8 cellular contexts compared by ENCODE assay signal in the genomic region with DNA sequence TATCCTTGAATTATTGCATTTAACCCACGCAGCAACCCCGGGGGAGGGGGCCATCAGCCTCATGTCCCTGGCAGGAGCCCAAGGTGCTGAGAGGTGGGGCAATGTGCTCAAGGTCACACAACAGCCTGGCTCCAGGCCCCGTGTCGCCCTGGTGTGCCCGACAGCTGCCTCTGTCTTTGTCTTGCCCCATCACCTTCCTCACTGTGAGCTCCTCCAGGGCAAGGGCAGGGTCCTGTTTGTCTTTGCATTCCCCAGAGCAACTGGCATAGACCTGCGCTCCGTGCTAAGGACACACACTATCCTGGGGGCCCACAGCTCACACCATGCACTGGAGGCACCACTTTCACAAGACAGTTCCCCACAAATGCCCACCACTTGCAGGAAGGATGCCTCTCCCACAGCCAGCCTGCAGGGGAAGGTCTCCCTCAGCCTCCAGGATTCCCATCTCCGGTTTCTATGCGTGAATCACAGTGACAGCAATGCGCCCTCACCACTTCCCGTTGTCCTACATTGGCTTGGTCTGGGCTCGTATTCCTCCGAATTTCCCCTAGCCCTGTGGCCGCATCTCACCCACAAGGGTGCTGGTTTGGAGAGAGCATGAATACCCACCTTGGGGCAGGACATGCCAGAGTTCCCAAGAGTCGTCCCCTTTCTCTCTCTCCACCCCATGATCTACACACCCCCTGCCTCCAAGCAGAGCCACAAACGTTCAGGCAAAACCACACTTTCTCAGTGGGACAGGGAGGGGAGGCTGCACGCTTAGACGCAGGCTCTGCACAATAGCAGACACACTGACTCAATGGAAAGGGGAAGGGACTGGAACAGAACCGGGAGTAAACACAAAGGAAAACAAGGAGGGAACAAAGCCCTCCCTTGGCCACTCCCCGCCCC. TPM values are rescaled to one million over a fixed set of nuclear protein-coding genes. Genes with fewer than 3 reads are reported as not detected.
A peak's percentile ranks its signal among the peaks of the same experiment; 100 is the strongest.
DNase-seq lines count a peak whose midpoint lies in the region; ATAC-seq and TF ChIP-seq lines count a peak whose summit lies in the region.

No MANE protein-coding gene starts in this region.

- H3K9me3 ChIP-seq in parathyroid adenoma (ENCODE audit: control insufficient read depth, low read length) (no peaks in the 10 kb centered on the region), BE2C (no peaks in the 10 kb centered on the region)

- TF ChIP-seq CTCF in foreskin fibroblast (IDR thresholded peaks at IDR 0.05; ENCODE audit: low read depth, low read length) (peak; percentile 7), parathyroid adenoma (IDR thresholded peaks at IDR 0.05) (no peak), BE2C (IDR thresholded peaks at IDR 0.05; ENCODE audit: low read depth, low read length) (no peak)

- no peak for DNase-seq in activated CD4-positive, alpha-beta T cell treated with anti-CD3 and anti-CD28 coated beads, Interleukin-2, amount 10 ng/mL, durations not matched to agents 7 days and 5 days
- no peak for DNase-seq in activated CD4-positive, alpha-beta T cell treated with anti-CD3 and anti-CD28 coated beads for 1 hour
- DNase-seq in activated CD4-positive, alpha-beta memory T cell treated with anti-CD3 and anti-CD28 coated beads, Interleukin-2, amount 10 ng/mL, durations not matched to agents 7 days and 5 days, result no peak
- DNase-seq in foreskin fibroblast, result peak; percentile 82 to 90
- DNase-seq in BE2C, result no peak

- H3K9ac ChIP-seq in parathyroid adenoma, result no peak overlapping the region

- peaks cover 22% of the 10 kb centered on the region for H3K79me2 ChIP-seq in parathyroid adenoma

- CTCF ChIA-PET in activated CD4-positive, alpha-beta T cell treated with anti-CD3 and anti-CD28 coated beads, Interleukin-2, amount 10 ng/mL, durations not matched to agents 7 days and 5 days (lab: Charles Lee), result interaction anchor here (1.1 to 2.4 kb wide), 4 partner anchors 9 to 54 kb away, joined by 3 to 10 read pairs (median 4); no protein-coding TSS in a partner anchor
- CTCF ChIA-PET in activated CD4-positive, alpha-beta memory T cell treated with anti-CD3 and anti-CD28 coated beads, Interleukin-2, amount 10 ng/mL, durations not matched to agents 7 days and 5 days (lab: Charles Lee), result interaction anchor here (1.2 to 4.1 kb wide), 3 partner anchors 10 to 53 kb away, joined by 3 to 16 read pairs (median 5); partner anchors contain the start of gene ITPRIP

- H3K36me3 ChIP-seq in parathyroid adenoma (ENCODE audit: control insufficient read depth, insufficient read depth, low read length) (no peaks in the 10 kb centered on the region), BE2C (no peaks in the 10 kb centered on the region)

- ATAC-seq in HG02610 (IDR thresholded peaks at IDR 0.05; ENCODE audit: unreplicated experiment) (no peak), GM19351 (IDR thresholded peaks at IDR 0.05; ENCODE audit: unreplicated experiment) (no peak)

- no peaks in the 10 kb centered on the region for H3K27me3 Mint-ChIP-seq in activated CD4-positive, alpha-beta T cell treated with anti-CD3 and anti-CD28 coated beads, Interleukin-2, amount 10 ng/mL, durations not matched to agents 7 days and 5 days
- no peaks in the 10 kb centered on the region for H3K27me3 Mint-ChIP-seq in activated CD4-positive, alpha-beta memory T cell treated with anti-CD3 and anti-CD28 coated beads, Interleukin-2, amount 10 ng/mL, durations not matched to agents 7 days and 5 days

- H3K4me3 ChIP-seq in foreskin fibroblast (ENCODE audit: low read depth in 1 of 2, low read length in 2 of 2) (peak overlapping the region; percentile 20 to 46), parathyroid adenoma (ENCODE audit: low read depth, low read length) (no peak overlapping the region), BE2C (ENCODE audit: low read depth, low read length) (no peak overlapping the region)

- no peak overlapping the region for H3K4me2 ChIP-seq in parathyroid adenoma (ENCODE audit: low read length)

- H3K4me1 ChIP-seq in parathyroid adenoma (peaks cover 2% of the 10 kb centered on the region), BE2C (no peaks in the 10 kb centered on the region)

- peaks cover 37% of the 10 kb centered on the region for H3K36me3 Mint-ChIP-seq in activated CD4-positive, alpha-beta T cell treated with anti-CD3 and anti-CD28 coated beads, Interleukin-2, amount 10 ng/mL, durations not matched to agents 7 days and 5 days (ENCODE audit: low read depth)
- H3K36me3 Mint-ChIP-seq in activated CD4-positive, alpha-beta memory T cell treated with anti-CD3 and anti-CD28 coated beads, Interleukin-2, amount 10 ng/mL, durations not matched to agents 7 days and 5 days (ENCODE audit: low read depth), result peaks cover 36% of the 10 kb centered on the region

- H2AFZ ChIP-seq in parathyroid adenoma, result no peak overlapping the region

- H3K27me3 ChIP-seq in parathyroid adenoma (ENCODE audit: control insufficient read depth, insufficient read depth, low read length) (no peaks in the 10 kb centered on the region), BE2C (no peaks in the 10 kb centered on the region)

- peak overlapping the region; percentile 42 for H3K27ac ChIP-seq in parathyroid adenoma

- peak overlapping the region; percentile 71 for H3K4me3 Mint-ChIP-seq in activated CD4-positive, alpha-beta T cell treated with anti-CD3 and anti-CD28 coated beads, Interleukin-2, amount 10 ng/mL, durations not matched to agents 7 days and 5 days
- H3K4me3 Mint-ChIP-seq in activated CD4-positive, alpha-beta memory T cell treated with anti-CD3 and anti-CD28 coated beads, Interleukin-2, amount 10 ng/mL, durations not matched to agents 7 days and 5 days, result peak overlapping the region; percentile 59

- no peaks in the 10 kb centered on the region for H3K9me3 Mint-ChIP-seq in activated CD4-positive, alpha-beta T cell treated with anti-CD3 and anti-CD28 coated beads, Interleukin-2, amount 10 ng/mL, durations not matched to agents 7 days and 5 days
- no peaks in the 10 kb centered on the region for H3K9me3 Mint-ChIP-seq in activated CD4-positive, alpha-beta memory T cell treated with anti-CD3 and anti-CD28 coated beads, Interleukin-2, amount 10 ng/mL, durations not matched to agents 7 days and 5 days

- POLR2A ChIA-PET in activated CD4-positive, alpha-beta T cell treated with anti-CD3 and anti-CD28 coated beads, Interleukin-2, amount 10 ng/mL, durations not matched to agents 7 days and 5 days (lab: Charles Lee), result interaction anchor here (0.6 kb wide), 1 partner anchor 373 kb away, joined by 3 read pairs; no protein-coding TSS in a partner anchor
- POLR2A ChIA-PET in activated CD4-positive, alpha-beta memory T cell treated with anti-CD3 and anti-CD28 coated beads, Interleukin-2, amount 10 ng/mL, durations not matched to agents 7 days and 5 days (lab: Charles Lee), result interaction anchor here (0.8 to 7.1 kb wide), 4 partner anchors 8 to 15 kb away, joined by 3 to 49 read pairs (median 17); partner anchors contain the start of gene ITPRIP

- H3K4me1 Mint-ChIP-seq in activated CD4-positive, alpha-beta T cell treated with anti-CD3 and anti-CD28 coated beads, Interleukin-2, amount 10 ng/mL, durations not matched to agents 7 days and 5 days, result peaks cover 99% of the 10 kb centered on the region
- peaks cover 95% of the 10 kb centered on the region for H3K4me1 Mint-ChIP-seq in activated CD4-positive, alpha-beta memory T cell treated with anti-CD3 and anti-CD28 coated beads, Interleukin-2, amount 10 ng/mL, durations not matched to agents 7 days and 5 days

- peak overlapping the region; percentile 90 for H3K27ac Mint-ChIP-seq in activated CD4-positive, alpha-beta T cell treated with anti-CD3 and anti-CD28 coated beads, Interleukin-2, amount 10 ng/mL, durations not matched to agents 7 days and 5 days
- H3K27ac Mint-ChIP-seq in activated CD4-positive, alpha-beta memory T cell treated with anti-CD3 and anti-CD28 coated beads, Interleukin-2, amount 10 ng/mL, durations not matched to agents 7 days and 5 days, result peak overlapping the region; percentile 94

RNA-seq across cellular contexts. Expression of gene ITPRIP, which starts 10.3 kb away (rescaled TPM):
- 10 to 100 TPM; 24.9 to 26.5 TPM for total RNA-seq in activated CD4-positive, alpha-beta T cell treated with anti-CD3 and anti-CD28 coated beads, Interleukin-2, amount 10 ng/mL, durations not matched to agents 7 days and 5 days
- total RNA-seq in activated CD4-positive, alpha-beta memory T cell treated with anti-CD3 and anti-CD28 coated beads, Interleukin-2, amount 10 ng/mL, durations not matched to agents 7 days and 5 days, result 10 to 100 TPM; 24.6 to 25.9 TPM
- polyA plus RNA-seq in BE2C (2012; ENCODE audit: insufficient read depth, insufficient read length, low read depth), result not detected

RNA-seq across cellular contexts. Expression of gene CFAP58, which starts 25.6 kb away (rescaled TPM):
- under 1 TPM; 0.22 to 0.27 TPM for total RNA-seq in activated CD4-positive, alpha-beta T cell treated with anti-CD3 and anti-CD28 coated beads, Interleukin-2, amount 10 ng/mL, durations not matched to agents 7 days and 5 days
- under 1 TPM; 0.45 to 0.58 TPM for total RNA-seq in activated CD4-positive, alpha-beta memory T cell treated with anti-CD3 and anti-CD28 coated beads, Interleukin-2, amount 10 ng/mL, durations not matched to agents 7 days and 5 days
- not detected for polyA plus RNA-seq in BE2C (2012; ENCODE audit: insufficient read depth, insufficient read length, low read depth)

RNA-seq across cellular contexts. Expression of gene GSTO2, which starts 59.0 kb away (rescaled TPM):
- 1 to 10 TPM in 1 of 2 experiments, under 1 TPM in 1; 0.81 to 1.3 TPM for total RNA-seq in activated CD4-positive, alpha-beta T cell treated with anti-CD3 and anti-CD28 coated beads, Interleukin-2, amount 10 ng/mL, durations not matched to agents 7 days and 5 days
- 1 to 10 TPM in 1 of 2 experiments, under 1 TPM in 1; 0.88 to 1.8 TPM for total RNA-seq in activated CD4-positive, alpha-beta memory T cell treated with anti-CD3 and anti-CD28 coated beads, Interleukin-2, amount 10 ng/mL, durations not matched to agents 7 days and 5 days
- polyA plus RNA-seq in BE2C (2012; ENCODE audit: insufficient read depth, insufficient read length, low read depth), result 0.68 TPM

Comparison
In these comparisons a context has a peak if more than half of its experiments do, and no peak if none do; other contexts are left out.
1. DNase-seq: peak in foreskin fibroblast (2 of 2); none in activated CD4-positive, alpha-beta T cell treated with anti-CD3 and anti-CD28 coated beads, Interleukin-2, amount 10 ng/mL, durations not matched to agents 7 days and 5 days (single experiment), activated CD4-positive, alpha-beta T cell treated with anti-CD3 and anti-CD28 coated beads for 1 hour (single experiment), activated CD4-positive, alpha-beta memory T cell treated with anti-CD3 and anti-CD28 coated beads, Interleukin-2, amount 10 ng/mL, durations not matched to agents 7 days and 5 days (single experiment) and BE2C (single experiment).
2. H3K4me3 ChIP-seq: peak in foreskin fibroblast (2 of 2); none in parathyroid adenoma (single experiment) and BE2C (single experiment).